In genomic region chr16:49641250-49641649, GRCh38 we compare ENCODE assay signal across 15 cellular contexts.
DNase-seq lines count a peak whose midpoint lies in the region; ATAC-seq and TF ChIP-seq lines count a peak whose summit lies in the region.
"Had no signal": no experiment of that assay in that cellular context is flagged by ENCODE, and none has a peak within 500 bp of the region (broad histone marks: within the 10 kb centered on the region; RNA-seq: fewer than 3 reads in every experiment).

No MANE protein-coding gene starts in this region.

- H2BK15ac ChIP-seq in IMR-90 (ENCODE audit: low read depth, low read length), result peak overlapping the region; percentile 65; the same call in 1 of the 3 replicates

- H3K4me3 ChIP-seq in IMR-90 (ENCODE audit: insufficient read depth, low read depth, low read length), result no peak overlapping the region
- no peak overlapping the region for H3K4me3 ChIP-seq in spleen

- TF ChIP-seq CTCF in IMR-90 (conservative IDR thresholded peaks at IDR 0.05; ENCODE audit: low read depth, low read length) (no peak), glutamatergic neuron (IDR thresholded peaks at IDR 0.05; ENCODE audit: partially characterized antibody, unreplicated experiment) (no peak), spleen (IDR thresholded peaks at IDR 0.05 in 8 of 11, conservative IDR thresholded peaks at IDR 0.05 in 3 of 11) (no peak)

- H3K18ac ChIP-seq in IMR-90 (ENCODE audit: low read depth, low read length), result no peak overlapping the region; the same call in 1 of the 2 replicates

- no peak for TF ChIP-seq POLR2A in IMR-90 (IDR thresholded peaks at IDR 0.05; ENCODE audit: low read depth, low read length)
- TF ChIP-seq POLR2A in spleen (IDR thresholded peaks at IDR 0.05), result no peak

- POLR2A ChIA-PET in IMR-90 (lab: Charles Lee; ENCODE audit: unreplicated experiment), result no interaction called here

- no peak overlapping the region for H3K9ac ChIP-seq in IMR-90 (ENCODE audit: low read depth, low read length)

- DNase-seq in IMR-90 (no peak), glutamatergic neuron (no peak), spleen (peak; percentile 33), NOMO-1 treated with DMSO at 0.1 percent for 48 hours (lab: John Stamatoyannopoulos, UW; ENCODE audit: unreplicated experiment) (no peak), DMS53 treated with DMSO at 0.1 percent for 48 hours (lab: John Stamatoyannopoulos, UW; ENCODE audit: unreplicated experiment) (no peak), NCI-H2171 (lab: John Stamatoyannopoulos, UW) (no peak)
- DNase-seq: Karpas-422; NCI-H1105 treated with DMSO at 0.1 percent for 48 hours; NCI-H1930; NCI-H524 treated with DMSO at 0.1 percent for 48 hours; NK-92 treated with Interleukin-12 subunit alpha and Interleukin-12 subunit beta, amount 100 ng/mL, for 24 hours; PC-3; T-helper 1 cell had no signal

- peaks cover 43% of the 10 kb centered on the region for H3K4me1 Mint-ChIP-seq in glutamatergic neuron (ENCODE audit: low read depth, unreplicated experiment)

- ATAC-seq in GM18867 (IDR thresholded peaks at IDR 0.05; ENCODE audit: unreplicated experiment), result peak; percentile 63
- no peak for ATAC-seq in IMR-90 (ENCODE audit: low read depth)
- ATAC-seq: PC-3 had no signal

- H2BK5ac ChIP-seq in IMR-90 (ENCODE audit: low read depth, low read length, poor library complexity, severe bottlenecking), result no peak overlapping the region

- in situ Hi-C loops in IMR-90 (cut with MboI; ENCODE audit: low sequenced_read_pairs), result no loop called here

- H2AFZ ChIP-seq in IMR-90 (replicated peaks; ENCODE audit: low read length, poor library complexity), result peak overlapping the region; percentile 61

- H3K27me3 ChIP-seq in IMR-90 (ENCODE audit: control insufficient read depth, insufficient read depth, low read length) (no peaks in the 10 kb centered on the region), spleen (replicated peaks in 1 of 7) (peaks cover 0 to 6% (median 0%) of the 10 kb centered on the region in 7 donors)
- H3K27me3 ChIP-seq: BE2C had no signal

- H2AK5ac ChIP-seq in IMR-90 (ENCODE audit: low read depth, low read length), result no peak overlapping the region; the same call in 1 of the 2 replicates

- intact Hi-C loops in IMR-90 (cut with micrococcal nuclease) (no loop called here), spleen (cut with DNase I; ENCODE audit: low total_unique reads) (no loop called here)

- peak overlapping the region; percentile 52 for H3K4me3 Mint-ChIP-seq in glutamatergic neuron (ENCODE audit: unreplicated experiment)

- no peak overlapping the region for H3K23ac ChIP-seq in IMR-90 (ENCODE audit: low read depth, low read length)

- CTCF ChIA-PET in IMR-90 (lab: Yijun Ruan, JAX), result no interaction called here

- H3K36me3 ChIP-seq in IMR-90 (ENCODE audit: control insufficient read depth, insufficient read depth, low read length) (no peaks in the 10 kb centered on the region), spleen (peaks cover 0 to 7% (median 0%) of the 10 kb centered on the region in 6 donors)

- H3K4me2 ChIP-seq in IMR-90 (ENCODE audit: low read depth, low read length), result no peak overlapping the region

- peaks cover 7% of the 10 kb centered on the region for H4K20me1 ChIP-seq in IMR-90 (ENCODE audit: insufficient read depth, low read length)

- H4K5ac ChIP-seq in IMR-90 (ENCODE audit: low read depth, low read length), result no peak overlapping the region

- no peak overlapping the region for H3K14ac ChIP-seq in IMR-90 (replicated peaks; ENCODE audit: low read depth, low read length)

- peak overlapping the region; percentile 52; the same call in 1 of the 2 replicates for H2BK120ac ChIP-seq in IMR-90 (ENCODE audit: low read depth, low read length)

- peaks cover 3% of the 10 kb centered on the region; the same call in 1 of the 2 replicates for H3K9me3 ChIP-seq in IMR-90 (ENCODE audit: control insufficient read depth, insufficient read depth, low read length)
- peaks cover 0 to 17% (median 15%) of the 10 kb centered on the region in 8 donors for H3K9me3 ChIP-seq in spleen
- H3K9me3 ChIP-seq: BE2C had no signal

- H2AK9ac ChIP-seq in IMR-90 (replicated peaks; ENCODE audit: low read depth, low read length, poor library complexity), result no peak overlapping the region

- H3K27me3 Mint-ChIP-seq in glutamatergic neuron (ENCODE audit: unreplicated experiment), result peaks cover 11% of the 10 kb centered on the region

- H4K8ac ChIP-seq in IMR-90 (ENCODE audit: low read depth in 2 of 2, low read length in 2 of 2), result no peak overlapping the region

- peak overlapping the region; percentile 42; the same call in 1 of the 2 replicates for H3K4ac ChIP-seq in IMR-90 (ENCODE audit: low read depth, low read length)

- no peak overlapping the region for H3K27ac ChIP-seq in IMR-90 (ENCODE audit: insufficient read depth, low read length)
- no peak overlapping the region for H3K27ac ChIP-seq in spleen

- WGBS in IMR-90 (ENCODE audit: extremely low coverage in 2 of 2, insufficient read length in 1 of 2), 2 experiments, result 64% methylated on average over 2 of the region's 3 CpGs; no CpG with 5 or more reads in 1 of the 2 experiments
- WGBS in spleen, 5 donors, result 72 to 87% (median 74%) methylated on average over 3 of the region's 3 CpGs

- H3K56ac ChIP-seq in IMR-90 (ENCODE audit: extremely low read depth, insufficient read depth, low read length), result no peak overlapping the region

- peak overlapping the region; percentile 53; the same call in 1 of the 2 replicates for H4K91ac ChIP-seq in IMR-90 (ENCODE audit: insufficient read depth, low read depth, low read length)

- peak overlapping the region; percentile 17 for H3K27ac Mint-ChIP-seq in glutamatergic neuron (ENCODE audit: unreplicated experiment)

- peaks cover 17% of the 10 kb centered on the region; the same call in 1 of the 2 replicates for H3K9me1 ChIP-seq in IMR-90 (ENCODE audit: insufficient read depth, low read length)

- dilution Hi-C loops in IMR-90 (cut with HindIII; ENCODE audit: low sequenced_read_pairs, unreplicated experiment), result no loop called here

- no peaks in the 10 kb centered on the region for H3K79me1 ChIP-seq in IMR-90 (ENCODE audit: low read depth in 1 of 2, low read length in 2 of 2)

- BruUV-seq in IMR-90 (replicated peaks; lab: Mats Ljungman, UMichigan), result no TSS peak

- H3K36me3 Mint-ChIP-seq in glutamatergic neuron (ENCODE audit: unreplicated experiment), result peaks cover 14% of the 10 kb centered on the region

- TF ChIP-seq RAD21 in IMR-90 (IDR thresholded peaks at IDR 0.05; ENCODE audit: low read length), result no peak

- H3K9me3 Mint-ChIP-seq in glutamatergic neuron (ENCODE audit: unreplicated experiment), result peaks cover 17% of the 10 kb centered on the region

- H3K4me1 ChIP-seq in IMR-90 (ENCODE audit: control insufficient read depth, insufficient read depth, low read length) (peaks cover 31% of the 10 kb centered on the region), spleen (peaks cover 0 to 26% (median 16%) of the 10 kb centered on the region in 6 donors)

- H2BK20ac ChIP-seq in IMR-90 (ENCODE audit: low read depth, low read length), result no peak overlapping the region

TF ChIP-seq in IMR-90, 13 proteins besides CTCF, POLR2A, EP300 and RAD21:
- TF ChIP-seq RFX5 (IDR thresholded peaks at IDR 0.05; ENCODE audit: low read depth, low read length) (no peak), CHD1 (IDR thresholded peaks at IDR 0.05; ENCODE audit: low read depth, low read length) (no peak)
